9 cellular contexts compared by ENCODE assay signal in genomic region chr13:20721454-20722357, GRCh38. TPM values are rescaled to one million over a fixed set of nuclear protein-coding genes. Genes with fewer than 3 reads are reported as not detected.
DNase-seq lines count a peak whose midpoint lies in the region; ATAC-seq, FAIRE-seq and TF ChIP-seq lines count a peak whose summit lies in the region.
"Had no signal": no experiment of that assay in that cellular context is flagged by ENCODE, and none has a peak within 500 bp of the region (broad histone marks: within the 10 kb centered on the region; RNA-seq: fewer than 3 reads in every experiment).

No MANE protein-coding gene starts in this region.

- peak overlapping the region in 3 of 5 experiments; percentile 36 to 71 (median 49) for H3K4me3 Mint-ChIP-seq in brain
- peak overlapping the region; percentile 40 for H3K4me3 Mint-ChIP-seq in stimulated activated effector memory CD8-positive, alpha-beta T cell treated with anti-CD3 and anti-CD28 coated beads, Interleukin-12 subunit alpha, Interleukin-12 subunit beta, amount 100 ng/mL, for 72 hours

- H3K27ac Mint-ChIP-seq in brain = no peak overlapping the region
- H3K27ac Mint-ChIP-seq in stimulated activated effector memory CD8-positive, alpha-beta T cell treated with anti-CD3 and anti-CD28 coated beads, Interleukin-12 subunit alpha, Interleukin-12 subunit beta, amount 100 ng/mL, for 72 hours = no peak overlapping the region
- H3K27ac Mint-ChIP-seq: activated naive CD4-positive, alpha-beta T cell treated with anti-CD3 and anti-CD28 coated beads, Interleukin-2, amount 50 U/mL, for 24 hours had no signal

- no peak for DNase-seq in AG09309 (ENCODE audit: low read depth)
- no peak for DNase-seq in stimulated activated effector memory CD8-positive, alpha-beta T cell treated with anti-CD3 and anti-CD28 coated beads, Interleukin-12 subunit alpha, Interleukin-12 subunit beta, amount 100 ng/mL, for 72 hours (ENCODE audit: low spot score in 2 of 2)
- DNase-seq in urothelium cell line (ENCODE audit: low spot score) = no peak
- no peak for DNase-seq in HAP-1 (ENCODE audit: low spot score in 2 of 2)

- H3K27me3 ChIP-seq in HUES48 (ENCODE audit: control insufficient read depth, insufficient read depth, low read length) = peaks cover 31% of the 10 kb centered on the region
- H3K27me3 ChIP-seq in HAP-1 (ENCODE audit: low read depth) = no peaks in the 10 kb centered on the region

- H3K36me3 ChIP-seq in HUES48 (ENCODE audit: control insufficient read depth, insufficient read depth, low read length) = no peaks in the 10 kb centered on the region
- H3K36me3 ChIP-seq in HAP-1 (replicated peaks) = no peaks in the 10 kb centered on the region

- H3K27ac ChIP-seq in HUES48 (ENCODE audit: low read depth, low read length) = no peak overlapping the region

- H3K9me3 ChIP-seq in HUES48 (ENCODE audit: control insufficient read depth, insufficient read depth, low read length) (no peaks in the 10 kb centered on the region), iPS-18c (ENCODE audit: control insufficient read depth, insufficient read depth, low read length) (no peaks in the 10 kb centered on the region), HAP-1 (no peaks in the 10 kb centered on the region)

- H3K4me1 ChIP-seq in HUES48 (ENCODE audit: control insufficient read depth, insufficient read depth, low read length) (peaks cover 5% of the 10 kb centered on the region; the same call in 1 of the 2 replicates), HAP-1 (peaks cover 4% of the 10 kb centered on the region; the same call in 1 of the 2 replicates)

- H3K36me3 Mint-ChIP-seq in brain = peaks cover 15% of the 10 kb centered on the region
- no peaks in the 10 kb centered on the region for H3K36me3 Mint-ChIP-seq in stimulated activated effector memory CD8-positive, alpha-beta T cell treated with anti-CD3 and anti-CD28 coated beads, Interleukin-12 subunit alpha, Interleukin-12 subunit beta, amount 100 ng/mL, for 72 hours
- H3K36me3 Mint-ChIP-seq: activated naive CD4-positive, alpha-beta T cell treated with anti-CD3 and anti-CD28 coated beads, Interleukin-2, amount 50 U/mL, for 24 hours had no signal

- TF ChIP-seq CTCF in AG09309 (IDR thresholded peaks at IDR 0.05; ENCODE audit: control insufficient read depth, insufficient read depth, low read depth, low read length, missing control alignments) = no peak
- TF ChIP-seq CTCF in brain (conservative IDR thresholded peaks at IDR 0.05) = peak in 1 of 2 experiments; percentile 27

- in situ Hi-C loops in HAP-1 (cut with MboI; ENCODE audit: low sequenced_read_pairs) = no loop called here

- peak overlapping the region; percentile 31; the same call in 1 of the 2 replicates for H3K9ac ChIP-seq in HUES48 (ENCODE audit: low read depth, low read length)

- peak; percentile 47 for ATAC-seq in stimulated activated effector memory CD8-positive, alpha-beta T cell treated with anti-CD3 and anti-CD28 coated beads, Interleukin-12 subunit alpha, Interleukin-12 subunit beta, amount 100 ng/mL, for 72 hours
- no peak for ATAC-seq in GM21737 (IDR thresholded peaks at IDR 0.05; ENCODE audit: unreplicated experiment)

- FAIRE-seq in urothelium cell line (lab: Jason Lieb, UNC) = no peak

- peaks cover 0 to 3% (median 0%) of the 10 kb centered on the region in 5 experiments for H3K9me3 Mint-ChIP-seq in brain
- no peaks in the 10 kb centered on the region for H3K9me3 Mint-ChIP-seq in stimulated activated effector memory CD8-positive, alpha-beta T cell treated with anti-CD3 and anti-CD28 coated beads, Interleukin-12 subunit alpha, Interleukin-12 subunit beta, amount 100 ng/mL, for 72 hours
- H3K9me3 Mint-ChIP-seq: activated naive CD4-positive, alpha-beta T cell treated with anti-CD3 and anti-CD28 coated beads, Interleukin-2, amount 50 U/mL, for 24 hours had no signal

- no peaks in the 10 kb centered on the region for H3K27me3 Mint-ChIP-seq in brain

- H3K4me3 ChIP-seq in AG09309 (ENCODE audit: control insufficient read depth, low read depth, low read length) (peak overlapping the region; percentile 8; the same call in 1 of the 2 replicates), HUES48 (ENCODE audit: low read depth, low read length) (peak overlapping the region; percentile 62), iPS-18c (ENCODE audit: insufficient read depth, low read depth, low read length) (peak overlapping the region; percentile 59), HAP-1 (no peak overlapping the region)

- H3K4me1 Mint-ChIP-seq in brain = peaks cover 9% of the 10 kb centered on the region
- H3K4me1 Mint-ChIP-seq in stimulated activated effector memory CD8-positive, alpha-beta T cell treated with anti-CD3 and anti-CD28 coated beads, Interleukin-12 subunit alpha, Interleukin-12 subunit beta, amount 100 ng/mL, for 72 hours = no peaks in the 10 kb centered on the region

RNA-seq across cellular contexts. Expression of gene IL17D, which starts 18.2 kb away (rescaled TPM):
- polyA plus RNA-seq in brain (ENCODE audit: insufficient read depth, low read depth, low replicate concordance) = 17.0 TPM

RNA-seq across cellular contexts. Expression of gene EEF1AKMT1, which starts 52.1 kb away (rescaled TPM):
- 8.7 TPM for polyA plus RNA-seq in brain (ENCODE audit: insufficient read depth, low read depth, low replicate concordance)
